ENCODE assay signal across 20 cellular contexts in genomic region chr19:12698138-12698537, GRCh38. TPM values are rescaled to one million over a fixed set of nuclear protein-coding genes. Genes with fewer than 3 reads are reported as not detected.
A peak's percentile ranks its signal among the peaks of the same experiment; 100 is the strongest.
DNase-seq lines count a peak whose midpoint lies in the region; ATAC-seq and TF ChIP-seq lines count a peak whose summit lies in the region.
"Had no signal": no experiment of that assay in that cellular context is flagged by ENCODE, and none has a peak within 500 bp of the region (broad histone marks: within the 10 kb centered on the region; RNA-seq: fewer than 3 reads in every experiment).

No MANE protein-coding gene starts in this region.

- no peak overlapping the region for H3K23ac ChIP-seq in mesendoderm (ENCODE audit: low read length)

- DNase-seq in activated T-cell treated with anti-CD3 and anti-CD28 coated beads, Interleukin-2, amount 50 U/mL, for 72 hours = no peak
- no peak for DNase-seq in activated T-cell treated with anti-CD3 and anti-CD28 coated beads, Interleukin-2, amount 50 U/mL, for 48 hours
- DNase-seq in progenitor cell of endocrine pancreas (ENCODE audit: low spot score, unreplicated experiment) (no peak), posterior cingulate gyrus (no peak), tibial nerve (ENCODE audit: low spot score in 2 of 2) (no peak), mesendoderm (no peak)
- DNase-seq: activated CD4-positive, CD25-positive, alpha-beta regulatory T cell treated with anti-CD3 and anti-CD28 coated beads, Interleukin-2, amount 50 U/mL, for 72 hours; activated gamma-delta T cell; gastrocnemius medialis; GM23248; IMR-90; NCI-H1417 treated with DMSO at 0.1 percent for 48 hours; stimulated activated CD4-positive, alpha-beta T cell treated with anti-CD3 and anti-CD28 coated beads, Interleukin-12 subunit alpha, Interleukin-12 subunit beta, amount 100 ng/mL, for 4 hours had no signal

- H4K5ac ChIP-seq in mesendoderm (ENCODE audit: low read length) = no peak overlapping the region

- no peak for ATAC-seq in activated T-cell treated with anti-CD3 and anti-CD28 coated beads, Interleukin-2, amount 50 U/mL, for 72 hours (replicated peaks in 1 of 2)
- ATAC-seq: gastrocnemius medialis had no signal

- H4K20me1 ChIP-seq in OCI-LY3 (ENCODE audit: insufficient read depth, low read length) = no peaks in the 10 kb centered on the region

- no peaks in the 10 kb centered on the region for H3K9me3 Mint-ChIP-seq in activated T-cell treated with anti-CD3 and anti-CD28 coated beads, Interleukin-2, amount 50 U/mL, for 72 hours
- H3K9me3 Mint-ChIP-seq in brain (peaks cover 0 to 5% (median 0%) of the 10 kb centered on the region in 5 experiments), progenitor cell of endocrine pancreas (ENCODE audit: low read depth) (no peaks in the 10 kb centered on the region)

- no peak overlapping the region for H3K9ac ChIP-seq in OCI-LY3 (ENCODE audit: low read length)
- no peak overlapping the region for H3K9ac ChIP-seq in mesendoderm (ENCODE audit: low read length)
- H3K9ac ChIP-seq: GM23248 had no signal

- H3K27ac ChIP-seq in OCI-LY3 (ENCODE audit: low read length) (no peak overlapping the region), tibial nerve (no peak overlapping the region), mesendoderm (ENCODE audit: low read depth, low read length) (no peak overlapping the region)
- H3K27ac ChIP-seq: gastrocnemius medialis, GM23248, suprapubic skin had no signal

- H3K56ac ChIP-seq in mesendoderm (ENCODE audit: low read length) = no peak overlapping the region

- no peak overlapping the region for H2BK5ac ChIP-seq in mesendoderm (ENCODE audit: low read length)

- H3K27me3 ChIP-seq in OCI-LY3 (ENCODE audit: low read depth, low read length) = no peaks in the 10 kb centered on the region
- H3K27me3 ChIP-seq in tibial nerve = no peaks in the 10 kb centered on the region
- H3K27me3 ChIP-seq in mesendoderm (ENCODE audit: insufficient read depth, low read length, poor library complexity) = no peaks in the 10 kb centered on the region
- H3K27me3 ChIP-seq: gastrocnemius medialis, suprapubic skin had no signal

- H3K36me3 ChIP-seq in OCI-LY3 (replicated peaks; ENCODE audit: low read depth, low read length) (peaks cover 39% of the 10 kb centered on the region), tibial nerve (peaks cover 0 to 48% (median 15%) of the 10 kb centered on the region in 3 donors), mesendoderm (ENCODE audit: control insufficient read depth, insufficient read depth, low read length) (peaks cover 12% of the 10 kb centered on the region)

- H3K4ac ChIP-seq in mesendoderm (ENCODE audit: low read depth, low read length) = no peak overlapping the region

- no peaks in the 10 kb centered on the region for H3K79me2 ChIP-seq in OCI-LY3 (ENCODE audit: low read length)
- no peaks in the 10 kb centered on the region for H3K79me2 ChIP-seq in mesendoderm (ENCODE audit: control insufficient read depth, insufficient read depth, low read length)

- 69 to 76% methylated on average over 6 of the region's 6 CpGs for WGBS in tibial nerve, 2 donors
- WGBS in mesendoderm (ENCODE audit: extremely low coverage, insufficient coverage, low lambda C conversion rate) = no CpG with 5 or more reads among the region's 6 CpGs

- H2BK15ac ChIP-seq in mesendoderm (replicated peaks; ENCODE audit: low read depth) = no peak overlapping the region

- peaks cover 24% of the 10 kb centered on the region for H3K4me1 ChIP-seq in OCI-LY3 (ENCODE audit: low read length)
- peaks cover 0 to 23% (median 11%) of the 10 kb centered on the region in 4 donors for H3K4me1 ChIP-seq in tibial nerve
- no peaks in the 10 kb centered on the region for H3K4me1 ChIP-seq in mesendoderm (ENCODE audit: control insufficient read depth, low read depth, low read length)

- H3K79me1 ChIP-seq in mesendoderm (ENCODE audit: low read length) = peaks cover 4% of the 10 kb centered on the region

- TF ChIP-seq CTCF in OCI-LY3 (IDR thresholded peaks at IDR 0.05; ENCODE audit: low read depth, low read length) = no peak
- TF ChIP-seq CTCF in brain (conservative IDR thresholded peaks at IDR 0.05) = no peak
- TF ChIP-seq CTCF in progenitor cell of endocrine pancreas (IDR thresholded peaks at IDR 0.05; ENCODE audit: unreplicated experiment) = no peak
- TF ChIP-seq CTCF in tibial nerve (IDR thresholded peaks at IDR 0.05) = no peak

- H3K36me3 Mint-ChIP-seq in activated T-cell treated with anti-CD3 and anti-CD28 coated beads, Interleukin-2, amount 50 U/mL, for 72 hours (ENCODE audit: insufficient read depth in 2 of 2) = peaks cover 2 to 10% of the 10 kb centered on the region in 2 donors
- H3K36me3 Mint-ChIP-seq in brain (peaks cover 22% of the 10 kb centered on the region), progenitor cell of endocrine pancreas (ENCODE audit: insufficient read depth) (peaks cover 13% of the 10 kb centered on the region)

- H4K8ac ChIP-seq in mesendoderm (ENCODE audit: low read depth, low read length) = no peak overlapping the region

- TF ChIP-seq EP300 in tibial nerve (IDR thresholded peaks at IDR 0.05) = no peak

- H3K4me3 Mint-ChIP-seq in activated T-cell treated with anti-CD3 and anti-CD28 coated beads, Interleukin-2, amount 50 U/mL, for 72 hours = peak overlapping the region; percentile 39 to 57
- H3K4me3 Mint-ChIP-seq in brain (peak overlapping the region; percentile 72 to 95 (median 82)), progenitor cell of endocrine pancreas (ENCODE audit: low read depth) (peak overlapping the region; percentile 60)

- no peak overlapping the region for H2BK120ac ChIP-seq in mesendoderm (ENCODE audit: low read depth, low read length)

- no peak overlapping the region for H2AFZ ChIP-seq in OCI-LY3 (ENCODE audit: low read depth, low read length)
- H2AFZ ChIP-seq: GM23248 had no signal

- no peak overlapping the region for H3K18ac ChIP-seq in mesendoderm (ENCODE audit: low read length)

- peak overlapping the region; percentile 77; the same call in 1 of the 2 replicates for H3K4me2 ChIP-seq in OCI-LY3 (ENCODE audit: low read length)
- H3K4me2 ChIP-seq in mesendoderm (ENCODE audit: low read length) = no peak overlapping the region

- H3K9me3 ChIP-seq in OCI-LY3 (ENCODE audit: insufficient read depth, low read length) = no peaks in the 10 kb centered on the region
- no peaks in the 10 kb centered on the region for H3K9me3 ChIP-seq in tibial nerve
- H3K9me3 ChIP-seq: gastrocnemius medialis, suprapubic skin had no signal

- no peak overlapping the region for H2AK5ac ChIP-seq in mesendoderm (ENCODE audit: low read length)

- peaks cover 11% of the 10 kb centered on the region for H3K4me1 Mint-ChIP-seq in activated T-cell treated with anti-CD3 and anti-CD28 coated beads, Interleukin-2, amount 50 U/mL, for 72 hours (ENCODE audit: low read depth)
- H3K4me1 Mint-ChIP-seq in brain (peaks cover 15% of the 10 kb centered on the region), progenitor cell of endocrine pancreas (ENCODE audit: low read depth) (peaks cover 2% of the 10 kb centered on the region)

- H3K27ac Mint-ChIP-seq in activated T-cell treated with anti-CD3 and anti-CD28 coated beads, Interleukin-2, amount 50 U/mL, for 72 hours = no peak overlapping the region
- peak overlapping the region; percentile 24 to 91 (median 71) for H3K27ac Mint-ChIP-seq in brain
- H3K27ac Mint-ChIP-seq in progenitor cell of endocrine pancreas = peak overlapping the region; percentile 53

- no peak for TF ChIP-seq POLR2A in tibial nerve (IDR thresholded peaks at IDR 0.05)

- no peaks in the 10 kb centered on the region for H3K27me3 Mint-ChIP-seq in activated T-cell treated with anti-CD3 and anti-CD28 coated beads, Interleukin-2, amount 50 U/mL, for 72 hours (ENCODE audit: low read depth)
- H3K27me3 Mint-ChIP-seq in brain (no peaks in the 10 kb centered on the region), progenitor cell of endocrine pancreas (no peaks in the 10 kb centered on the region)

- H3K4me3 ChIP-seq in OCI-LY3 (ENCODE audit: low read length) (no peak overlapping the region), tibial nerve (no peak overlapping the region), mesendoderm (ENCODE audit: low read length) (no peak overlapping the region)
- H3K4me3 ChIP-seq: gastrocnemius medialis, GM23248, suprapubic skin had no signal

- intact Hi-C loops in posterior cingulate gyrus (cut with DNase I) = no loop called here

RNA-seq across cellular contexts. Expression of gene FBXW9, which starts 1.7 kb away (rescaled TPM):
- 1 to 10 TPM; 3.5 to 6.9 TPM for total RNA-seq in activated T-cell treated with anti-CD3 and anti-CD28 coated beads, Interleukin-2, amount 50 U/mL, for 72 hours
- 10.7 TPM for polyA plus RNA-seq in brain (ENCODE audit: insufficient read depth, low read depth, low replicate concordance)
- total RNA-seq in progenitor cell of endocrine pancreas = 14.6 and 15.1 TPM in 2 replicates
- total RNA-seq in tibial nerve = 1 to 10 TPM; 1.2 to 7.5 (median 5.7) TPM
- 5.2 TPM for polyA plus RNA-seq in mesendoderm (2013, experiment 1 of 2)
- polyA plus RNA-seq in mesendoderm (2013, experiment 2 of 2) = 5.0 TPM

RNA-seq across cellular contexts. Expression of gene GNG14, which starts 10.3 kb away (rescaled TPM):
- not detected for total RNA-seq in activated T-cell treated with anti-CD3 and anti-CD28 coated beads, Interleukin-2, amount 50 U/mL, for 72 hours
- not detected for polyA plus RNA-seq in brain (ENCODE audit: insufficient read depth, low read depth, low replicate concordance)
- total RNA-seq in progenitor cell of endocrine pancreas (not detected in 2 replicates), tibial nerve (not detected)
- not detected for polyA plus RNA-seq in mesendoderm (2013, experiment 1 of 2)
- polyA plus RNA-seq in mesendoderm (2013, experiment 2 of 2) = not detected
- total RNA-seq: cardiac septum, endothelial cell of umbilical vein, gastrocnemius medialis, GM23248, IMR-90, mesenteric fat pad, posterior vena cava, suprapubic skin had no signal
- polyA plus RNA-seq: endothelial cell of umbilical vein, GM23248, IMR-90 had no signal

RNA-seq across cellular contexts. Expression of gene DHPS, which starts 16.5 kb away (rescaled TPM):
- 100 to 1,000 TPM; 140 to 150 TPM for total RNA-seq in activated T-cell treated with anti-CD3 and anti-CD28 coated beads, Interleukin-2, amount 50 U/mL, for 72 hours
- 243 TPM for polyA plus RNA-seq in brain (ENCODE audit: insufficient read depth, low read depth, low replicate concordance)
- total RNA-seq in progenitor cell of endocrine pancreas (92.0 and 106 TPM in 2 replicates), tibial nerve (100 to 1,000 TPM; 117 to 180 (median 160) TPM)
- polyA plus RNA-seq in mesendoderm (2013, experiment 1 of 2) = 55.1 TPM
- polyA plus RNA-seq in mesendoderm (2013, experiment 2 of 2) = 50.3 TPM

RNA-seq across cellular contexts. Expression of gene TNPO2, which starts 25.6 kb away (rescaled TPM):
- total RNA-seq in activated T-cell treated with anti-CD3 and anti-CD28 coated beads, Interleukin-2, amount 50 U/mL, for 72 hours = 10 to 100 TPM; 62.6 to 73.2 TPM
- 119 TPM for polyA plus RNA-seq in brain (ENCODE audit: insufficient read depth, low read depth, low replicate concordance)
- 109 and 113 TPM in 2 replicates for total RNA-seq in progenitor cell of endocrine pancreas
- 100 to 1,000 TPM in 1 of 4 donors, 10 to 100 TPM in 3; 56.1 to 120 (median 77.6) TPM for total RNA-seq in tibial nerve
- 56.3 TPM for polyA plus RNA-seq in mesendoderm (2013, experiment 1 of 2)
- 56.2 TPM for polyA plus RNA-seq in mesendoderm (2013, experiment 2 of 2)

RNA-seq across cellular contexts. Expression of gene WDR83, which starts 31.5 kb away (rescaled TPM):
- total RNA-seq in activated T-cell treated with anti-CD3 and anti-CD28 coated beads, Interleukin-2, amount 50 U/mL, for 72 hours = 10 to 100 TPM; 18.4 to 24.0 TPM
- polyA plus RNA-seq in brain (ENCODE audit: insufficient read depth, low read depth, low replicate concordance) = 16.5 TPM
- total RNA-seq in progenitor cell of endocrine pancreas = 16.3 and 17.2 TPM in 2 replicates
- total RNA-seq in tibial nerve = 10 to 100 TPM in 3 of 4 donors, 1 to 10 TPM in 1; 7.9 to 19.8 (median 16.8) TPM
- 6.8 TPM for polyA plus RNA-seq in mesendoderm (2013, experiment 1 of 2)
- 6.5 TPM for polyA plus RNA-seq in mesendoderm (2013, experiment 2 of 2)
